ENCODE assay signal across 8 cellular contexts in genomic region chr11:40293655-40294342, GRCh38.
DNase-seq lines count a peak whose midpoint lies in the region; ATAC-seq lines count a peak whose summit lies in the region.

No MANE protein-coding gene starts in this region.

- POLR2A ChIA-PET in naive thymus-derived CD8-positive, alpha-beta T cell (lab: Charles Lee): no interaction called here

- ATAC-seq in GM19023 (IDR thresholded peaks at IDR 0.05; ENCODE audit: unreplicated experiment): peak; percentile 97
- peak; percentile 96 for ATAC-seq in HG03135 (IDR thresholded peaks at IDR 0.05; ENCODE audit: unreplicated experiment)
- no peak for ATAC-seq in naive thymus-derived CD8-positive, alpha-beta T cell

- peak; percentile 85 for DNase-seq in COLO829 (ENCODE audit: low spot score)
- peak; percentile 86 for DNase-seq in NCI-H345 (lab: John Stamatoyannopoulos, UW)
- DNase-seq in activated T-cell treated with anti-CD3 and anti-CD28 coated beads, Interleukin-2, amount 50 U/mL, for 24 hours: peak; percentile 33
- DNase-seq in fibroblast of the conjunctiva (ENCODE audit: low read depth): peak; percentile 87
- peak in 3 of 10 donors; percentile 2 to 9 (median 3) for DNase-seq in naive thymus-derived CD8-positive, alpha-beta T cell
- DNase-seq in ureter (ENCODE audit: low spot score): peak; percentile 65

- H3K36me3 Mint-ChIP-seq in activated T-cell treated with anti-CD3 and anti-CD28 coated beads, Interleukin-2, amount 50 U/mL, for 24 hours (ENCODE audit: low read depth): no peaks in the 10 kb centered on the region
- peaks cover 0 to 4% (median 2%) of the 10 kb centered on the region in 3 donors for H3K36me3 Mint-ChIP-seq in naive thymus-derived CD8-positive, alpha-beta T cell

- peak overlapping the region; percentile 28 for H3K4me3 Mint-ChIP-seq in activated T-cell treated with anti-CD3 and anti-CD28 coated beads, Interleukin-2, amount 50 U/mL, for 24 hours
- peak overlapping the region; percentile 8 to 84 (median 66) for H3K4me3 Mint-ChIP-seq in naive thymus-derived CD8-positive, alpha-beta T cell

- H3K4me1 Mint-ChIP-seq in activated T-cell treated with anti-CD3 and anti-CD28 coated beads, Interleukin-2, amount 50 U/mL, for 24 hours (ENCODE audit: low read depth): peaks cover 9% of the 10 kb centered on the region
- peaks cover 2 to 11% (median 10%) of the 10 kb centered on the region in 4 donors for H3K4me1 Mint-ChIP-seq in naive thymus-derived CD8-positive, alpha-beta T cell

- no peak overlapping the region for H3K27ac Mint-ChIP-seq in activated T-cell treated with anti-CD3 and anti-CD28 coated beads, Interleukin-2, amount 50 U/mL, for 24 hours
- H3K27ac Mint-ChIP-seq in naive thymus-derived CD8-positive, alpha-beta T cell: peak overlapping the region in 3 of 10 donors; percentile 22 to 84 (median 67)

- peaks cover 10% of the 10 kb centered on the region for H3K9me3 Mint-ChIP-seq in activated T-cell treated with anti-CD3 and anti-CD28 coated beads, Interleukin-2, amount 50 U/mL, for 24 hours
- H3K9me3 Mint-ChIP-seq in naive thymus-derived CD8-positive, alpha-beta T cell: peaks cover 0 to 11% (median 6%) of the 10 kb centered on the region in 9 donors

- H3K27me3 Mint-ChIP-seq in activated T-cell treated with anti-CD3 and anti-CD28 coated beads, Interleukin-2, amount 50 U/mL, for 24 hours: peaks cover 26% of the 10 kb centered on the region
- H3K27me3 Mint-ChIP-seq in naive thymus-derived CD8-positive, alpha-beta T cell: peaks cover 11 to 28% (median 20%) of the 10 kb centered on the region in 5 donors

Comparison
In these comparisons a context has a peak if more than half of its experiments do, and no peak if none do; other contexts are left out.
1. ATAC-seq: peak in GM19023 (single experiment) and HG03135 (single experiment); none in naive thymus-derived CD8-positive, alpha-beta T cell (0 of 2).